ENCODE assay signal across 8 cellular contexts in genomic region chr17:34980681-34981537, GRCh38. TPM values are rescaled to one million over a fixed set of nuclear protein-coding genes. Genes with fewer than 3 reads are reported as not detected.
DNase-seq lines count a peak whose midpoint lies in the region; ATAC-seq, FAIRE-seq and TF ChIP-seq lines count a peak whose summit lies in the region.

No MANE protein-coding gene starts in this region.

- H3K27ac ChIP-seq in adrenal gland: peak overlapping the region; percentile 86 to 99 (median 99)

- intact Hi-C loops in adrenal gland (cut with DNase I) (loop anchor here in 1 of 2 donors (10.0 kb wide), 1 partner anchor 84 kb away; the partner anchor contains the start of gene RFFL), left ventricle myocardium superior (cut with micrococcal nuclease) (no loop called here)

- H3K27me3 ChIP-seq in GM06990 (replicated peaks; ENCODE audit: control insufficient read depth, insufficient read depth, low read length): no peaks in the 10 kb centered on the region
- no peaks in the 10 kb centered on the region for H3K27me3 ChIP-seq in adrenal gland

- H3K36me3 ChIP-seq in GM06990 (ENCODE audit: control insufficient read depth, insufficient read depth, low read length) (no peaks in the 10 kb centered on the region), adrenal gland (replicated peaks in 1 of 2) (no peaks in the 10 kb centered on the region)

- DNase-seq in GM06990 (ENCODE audit: extremely low read depth, insufficient read length) (peak; percentile 75), H54 (ENCODE audit: insufficient read length, low spot score) (peak; percentile 67), LNCaP clone FGC (ENCODE audit: low read depth) (no peak), SKM-1 (lab: John Stamatoyannopoulos, UW; ENCODE audit: unreplicated experiment) (peak; percentile 82), adrenal gland (peak; percentile 72 to 87 (median 78)), left ventricle myocardium superior (peak; percentile 89), pulmonary artery endothelial cell (ENCODE audit: low read depth, low spot score) (peak; percentile 53), urothelium cell line (ENCODE audit: low spot score) (peak; percentile 90)

- H3K9me3 ChIP-seq in adrenal gland (replicated peaks in 1 of 3): no peaks in the 10 kb centered on the region

- peak; percentile 97 for ATAC-seq in left ventricle myocardium superior

- peak; percentile 56; the same call in 1 of the 2 replicates for TF ChIP-seq POLR2A in H54 (IDR thresholded peaks at IDR 0.05; ENCODE audit: low read depth, low read length)
- peak in 1 of 2 donors; percentile 60 for TF ChIP-seq POLR2A in adrenal gland (IDR thresholded peaks at IDR 0.05)

- FAIRE-seq in H54 (lab: Jason Lieb, UNC) (peak; percentile 38), urothelium cell line (lab: Jason Lieb, UNC) (no peak)

- peaks cover 18% of the 10 kb centered on the region in 2 donors for H3K4me1 ChIP-seq in adrenal gland (replicated peaks in 1 of 2)

- TF ChIP-seq CTCF in GM06990 (IDR thresholded peaks at IDR 0.05; ENCODE audit: insufficient read depth, low read length, poor library complexity, severe bottlenecking) (no peak), LNCaP clone FGC (IDR thresholded peaks at IDR 0.05; ENCODE audit: control insufficient read depth, extremely low read depth, insufficient read depth) (peak; percentile 21; the same call in 1 of the 2 replicates), adrenal gland (IDR thresholded peaks at IDR 0.05) (peak in 5 of 6 experiments; percentile 37 to 65 (median 48))

- WGBS in adrenal gland, 4 donors: 1 to 4% (median 1%) methylated on average over 5 to 69 of the region's 69 CpGs

- H3K4me3 ChIP-seq in GM06990 (replicated peaks; ENCODE audit: low read depth, low read length) (peak overlapping the region; percentile 90), LNCaP clone FGC (ENCODE audit: low read depth, low read length) (peak overlapping the region; percentile 86), adrenal gland (peak overlapping the region in 3 of 4 donors; percentile 76 to 86 (median 81))

RNA-seq across cellular contexts. Expression of gene LIG3, which starts 0.6 kb away (rescaled TPM):
- total RNA-seq in adrenal gland: 10 to 100 TPM; 15.4 to 38.4 (median 26.6) TPM
- polyA plus RNA-seq in adrenal gland: 10 to 100 TPM in 1 of 3 donors, 1 to 10 TPM in 2; 6.2 to 35.3 (median 7.9) TPM
- total RNA-seq in left ventricle myocardium superior: 19.3 TPM
- 31.5 and 35.9 TPM in 2 replicates for total RNA-seq in pulmonary artery endothelial cell

RNA-seq across cellular contexts. Expression of gene ZNF830, which starts 19.6 kb away (rescaled TPM):
- total RNA-seq in adrenal gland (10 to 100 TPM in 5 of 8 donors, 1 to 10 TPM in 3; 5.9 to 16.9 (median 11.0) TPM), left ventricle myocardium superior (10.7 TPM), pulmonary artery endothelial cell (11.8 and 15.3 TPM in 2 replicates)
- polyA plus RNA-seq in adrenal gland: 10 to 100 TPM in 1 of 3 donors, 1 to 10 TPM in 2; 6.1 to 13.4 (median 8.9) TPM

RNA-seq across cellular contexts. Expression of gene CCT6B, which starts 19.6 kb away (rescaled TPM):
- total RNA-seq in adrenal gland (1 to 10 TPM; 2.1 to 6.5 (median 5.0) TPM), left ventricle myocardium superior (1.3 TPM), pulmonary artery endothelial cell (0.11 and 0.59 TPM in 2 replicates)
- polyA plus RNA-seq in adrenal gland: 10 to 100 TPM in 1 of 3 donors, 1 to 10 TPM in 2; 2.5 to 14.3 (median 2.9) TPM
